ENCODE assay signal across 9 cellular contexts in genomic region chr19:17332677-17333581, GRCh38. TPM values are rescaled to one million over a fixed set of nuclear protein-coding genes. Genes with fewer than 3 reads are reported as not detected.
A peak's percentile ranks its signal among the peaks of the same experiment; 100 is the strongest.
DNase-seq lines count a peak whose midpoint lies in the region; ATAC-seq, FAIRE-seq and TF ChIP-seq lines count a peak whose summit lies in the region.
"Had no signal": no experiment of that assay in that cellular context is flagged by ENCODE, and none has a peak within 500 bp of the region (broad histone marks: within the 10 kb centered on the region; RNA-seq: fewer than 3 reads in every experiment).

No MANE protein-coding gene starts in this region.

- no peak for ATAC-seq in GM21447 (IDR thresholded peaks at IDR 0.05; ENCODE audit: unreplicated experiment)
- ATAC-seq in HG02798 (IDR thresholded peaks at IDR 0.05; ENCODE audit: poor library complexity, unreplicated experiment), result no peak

- DNase-seq in COLO668 (lab: John Stamatoyannopoulos, UW; ENCODE audit: unreplicated experiment) (peak; percentile 42), HCEC 1CT (peak; percentile 40), SHP77 treated with DMSO at 0.1 percent for 48 hours (lab: John Stamatoyannopoulos, UW) (peak; percentile 100), dermis blood vessel endothelial cell (peak; percentile 50), D721Med (ENCODE audit: insufficient read length, low spot score) (no peak)
- peak; percentile 78 for DNase-seq in stimulated activated CD4-positive, alpha-beta T cell treated with anti-CD3 and anti-CD28 coated beads, Interleukin-1b, Interleukin-23, amount 100 ng/mL, for 48 hours

- FAIRE-seq in D721Med (lab: Jason Lieb, UNC), result no peak
- FAIRE-seq: frontal cortex had no signal

- TF ChIP-seq CTCF in D721Med (IDR thresholded peaks at IDR 0.05; ENCODE audit: insufficient read depth, missing control alignments), result no peak

RNA-seq across cellular contexts. Expression of gene ANO8, which starts 1.7 kb away (rescaled TPM):
- 5.0 and 6.8 TPM in 2 replicates for total RNA-seq in dermis blood vessel endothelial cell

RNA-seq across cellular contexts. Expression of gene GTPBP3, which starts 4.4 kb away (rescaled TPM):
- 12.3 and 14.1 TPM in 2 replicates for total RNA-seq in dermis blood vessel endothelial cell

RNA-seq across cellular contexts. Expression of gene DDA1, which starts 23.6 kb away (rescaled TPM):
- 20.9 and 39.3 TPM in 2 replicates for total RNA-seq in dermis blood vessel endothelial cell

RNA-seq across cellular contexts. Expression of gene MRPL34, which starts 27.3 kb away (rescaled TPM):
- total RNA-seq in dermis blood vessel endothelial cell, result 40.1 and 52.4 TPM in 2 replicates

RNA-seq across cellular contexts. Expression of gene ABHD8, which starts 29.7 kb away (rescaled TPM):
- 9.5 and 11.7 TPM in 2 replicates for total RNA-seq in dermis blood vessel endothelial cell
